Comparison of ENCODE assay signal across 8 cellular contexts in the genomic region with DNA sequence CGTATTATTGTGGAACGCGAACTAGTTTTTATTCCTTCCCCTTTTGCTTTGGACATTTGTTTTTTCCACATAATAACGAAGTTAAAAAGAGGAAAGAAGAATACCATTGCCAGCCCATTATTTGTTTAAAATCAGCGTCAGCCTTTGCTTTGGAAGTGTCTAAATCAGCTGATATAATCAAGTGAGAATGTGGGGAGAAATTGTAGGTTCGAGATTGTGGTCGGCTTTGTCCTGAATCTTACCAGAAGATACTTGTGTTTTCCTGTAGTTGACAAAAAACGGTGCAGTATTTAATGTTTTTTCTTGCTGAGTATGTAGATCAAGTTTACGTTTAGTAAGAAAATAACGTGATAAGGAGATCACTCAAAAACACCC. TPM values are rescaled to one million over a fixed set of nuclear protein-coding genes. Genes with fewer than 3 reads are reported as not detected.
A peak's percentile ranks its signal among the peaks of the same experiment; 100 is the strongest.
DNase-seq lines count a peak whose midpoint lies in the region; TF ChIP-seq lines count a peak whose summit lies in the region.

No MANE protein-coding gene starts in this region.

- peaks cover 8% of the 10 kb centered on the region for H3K4me1 ChIP-seq in cardiac muscle cell (ENCODE audit: low read depth)

- H3K27ac Mint-ChIP-seq in neural crest cell (ENCODE audit: unreplicated experiment), result peak overlapping the region; percentile 93

- H3K27me3 Mint-ChIP-seq in neural crest cell (ENCODE audit: low read depth), result peaks cover 5% of the 10 kb centered on the region

- H3K9me3 Mint-ChIP-seq in neural crest cell, result peaks cover 2% of the 10 kb centered on the region

- peak overlapping the region; percentile 98 for H3K4me3 Mint-ChIP-seq in neural crest cell

- DNase-seq in cardiac muscle cell (ENCODE audit: low read depth in 1 of 2, low spot score in 1 of 2) (peak in 1 of 2 donors; percentile 45), cardiac septum (ENCODE audit: low spot score) (no peak), SK-N-DZ (ENCODE audit: low spot score) (peak; percentile 22), epithelial cell of prostate (ENCODE audit: low read depth, low spot score) (no peak), neural crest cell (ENCODE audit: low read depth, low spot score) (no peak), T-helper 9 cell (no peak), ecto neural progenitor cell (ENCODE audit: low spot score) (no peak), GM19240 (ENCODE audit: insufficient read length, low spot score) (no peak)

- peaks cover 36% of the 10 kb centered on the region for H3K4me1 Mint-ChIP-seq in neural crest cell

- peak overlapping the region; percentile 78 for H3K4me3 ChIP-seq in cardiac muscle cell

- H3K36me3 ChIP-seq in cardiac muscle cell, result no peaks in the 10 kb centered on the region

- intact Hi-C loops in cardiac septum (cut with DNase I), result loop anchor here (2.0 to 5.0 kb wide), 3 partner anchors 147 to 197 kb away; partner anchors contain the start of genes DENND5A and TMEM41B

- no peaks in the 10 kb centered on the region for H3K27me3 ChIP-seq in cardiac muscle cell

- no peak for TF ChIP-seq CTCF in cardiac muscle cell (IDR thresholded peaks at IDR 0.05; ENCODE audit: low read depth, low read length)
- no peak for TF ChIP-seq CTCF in neural crest cell (conservative IDR thresholded peaks at IDR 0.05)

- H3K9me3 ChIP-seq in cardiac muscle cell (ENCODE audit: low read depth), result no peaks in the 10 kb centered on the region

- H3K36me3 Mint-ChIP-seq in neural crest cell (ENCODE audit: low read depth), result peaks cover 15% of the 10 kb centered on the region

- peak overlapping the region; percentile 99 for H3K27ac ChIP-seq in cardiac muscle cell
- peak overlapping the region; percentile 99 for H3K27ac ChIP-seq in epithelial cell of prostate

RNA-seq across cellular contexts. Expression of gene ZNF143, which starts 0.9 kb away (rescaled TPM):
- 18.4 and 73.7 TPM in 2 replicates for total RNA-seq in cardiac muscle cell
- polyA plus RNA-seq in cardiac muscle cell, result 28.2 and 28.7 TPM in 2 replicates
- total RNA-seq in cardiac septum, result 22.6 TPM
- polyA plus RNA-seq in SK-N-DZ (2014; cell fraction: cytosol; rRNA removed), result 19.3 and 23.8 TPM in 2 replicates
- 14.7 and 23.3 TPM in 2 replicates for polyA plus RNA-seq in SK-N-DZ (2014; cell fraction: nucleus; rRNA removed)
- 35.0 and 39.1 TPM in 2 replicates for total RNA-seq in neural crest cell
